ENCODE assay signal across 8 cellular contexts in genomic region chr16:154223-155030, GRCh38. TPM values are rescaled to one million over a fixed set of nuclear protein-coding genes. Genes with fewer than 3 reads are reported as not detected.
A peak's percentile ranks its signal among the peaks of the same experiment; 100 is the strongest.
DNase-seq lines count a peak whose midpoint lies in the region; ATAC-seq and TF ChIP-seq lines count a peak whose summit lies in the region.

No MANE protein-coding gene starts in this region.

- POLR2A ChIA-PET in activated CD8-positive, alpha-beta T cell treated with anti-CD3 and anti-CD28 coated beads, Interleukin-2, amount 10 ng/mL, durations not matched to agents 7 days and 5 days (lab: Charles Lee), result no interaction called here

- peak overlapping the region; percentile 53 for H3K4me3 ChIP-seq in cardiac muscle cell
- peak overlapping the region; percentile 55 for H3K4me3 ChIP-seq in rectal smooth muscle tissue (ENCODE audit: low read length)

- H3K27ac ChIP-seq in cardiac muscle cell, result no peak overlapping the region
- H3K27ac ChIP-seq in rectal smooth muscle tissue (ENCODE audit: low read depth, low read length), result no peak overlapping the region

- H3K27me3 Mint-ChIP-seq in activated T-cell treated with anti-CD3 and anti-CD28 coated beads, Interleukin-2, amount 50 U/mL, for 24 hours, result peaks cover 57% of the 10 kb centered on the region
- H3K27me3 Mint-ChIP-seq in activated CD8-positive, alpha-beta T cell treated with anti-CD3 and anti-CD28 coated beads, Interleukin-2, amount 10 ng/mL, durations not matched to agents 7 days and 5 days (ENCODE audit: low read depth), result peaks cover 34% of the 10 kb centered on the region

- no peaks in the 10 kb centered on the region for H3K9me3 ChIP-seq in cardiac muscle cell (ENCODE audit: low read depth)

- peaks cover 10% of the 10 kb centered on the region for H3K4me1 Mint-ChIP-seq in activated T-cell treated with anti-CD3 and anti-CD28 coated beads, Interleukin-2, amount 50 U/mL, for 24 hours (ENCODE audit: low read depth)
- peaks cover 9% of the 10 kb centered on the region for H3K4me1 Mint-ChIP-seq in activated CD8-positive, alpha-beta T cell treated with anti-CD3 and anti-CD28 coated beads, Interleukin-2, amount 10 ng/mL, durations not matched to agents 7 days and 5 days (ENCODE audit: low read depth)

- no peaks in the 10 kb centered on the region for H3K9me3 Mint-ChIP-seq in activated T-cell treated with anti-CD3 and anti-CD28 coated beads, Interleukin-2, amount 50 U/mL, for 24 hours
- no peaks in the 10 kb centered on the region for H3K9me3 Mint-ChIP-seq in activated CD8-positive, alpha-beta T cell treated with anti-CD3 and anti-CD28 coated beads, Interleukin-2, amount 10 ng/mL, durations not matched to agents 7 days and 5 days (ENCODE audit: insufficient read depth)

- H3K36me3 ChIP-seq in cardiac muscle cell (no peaks in the 10 kb centered on the region), rectal smooth muscle tissue (ENCODE audit: control insufficient read depth, insufficient read depth, low read length) (no peaks in the 10 kb centered on the region)

- peak; percentile 47 for ATAC-seq in activated CD8-positive, alpha-beta T cell treated with anti-CD3 and anti-CD28 coated beads, Interleukin-2, amount 10 ng/mL, durations not matched to agents 7 days and 5 days
- no peak for ATAC-seq in HG02798 (IDR thresholded peaks at IDR 0.05; ENCODE audit: poor library complexity, unreplicated experiment)

- peak overlapping the region; percentile 67 for H3K4me3 Mint-ChIP-seq in activated T-cell treated with anti-CD3 and anti-CD28 coated beads, Interleukin-2, amount 50 U/mL, for 24 hours
- peak overlapping the region; percentile 50 for H3K4me3 Mint-ChIP-seq in activated CD8-positive, alpha-beta T cell treated with anti-CD3 and anti-CD28 coated beads, Interleukin-2, amount 10 ng/mL, durations not matched to agents 7 days and 5 days

- H3K27ac Mint-ChIP-seq in activated T-cell treated with anti-CD3 and anti-CD28 coated beads, Interleukin-2, amount 50 U/mL, for 24 hours, result no peak overlapping the region
- no peak overlapping the region for H3K27ac Mint-ChIP-seq in activated CD8-positive, alpha-beta T cell treated with anti-CD3 and anti-CD28 coated beads, Interleukin-2, amount 10 ng/mL, durations not matched to agents 7 days and 5 days

- H3K4me1 ChIP-seq in cardiac muscle cell (ENCODE audit: low read depth) (peaks cover 7% of the 10 kb centered on the region), rectal smooth muscle tissue (ENCODE audit: control insufficient read depth, insufficient read depth, low read length) (peaks cover 5% of the 10 kb centered on the region)

- peaks cover 77% of the 10 kb centered on the region for H3K27me3 ChIP-seq in cardiac muscle cell
- peaks cover 9% of the 10 kb centered on the region for H3K27me3 ChIP-seq in rectal smooth muscle tissue (ENCODE audit: control insufficient read depth, insufficient read depth, low read length)

- CTCF ChIA-PET in activated CD8-positive, alpha-beta T cell treated with anti-CD3 and anti-CD28 coated beads, Interleukin-2, amount 10 ng/mL, durations not matched to agents 7 days and 5 days (lab: Charles Lee), result no interaction called here

- H3K9ac ChIP-seq in rectal smooth muscle tissue (ENCODE audit: low read length), result no peak overlapping the region

- TF ChIP-seq CTCF in cardiac muscle cell (IDR thresholded peaks at IDR 0.05; ENCODE audit: low read depth, low read length), result no peak

- DNase-seq in activated T-cell treated with anti-CD3 and anti-CD28 coated beads, Interleukin-2, amount 50 U/mL, for 24 hours, result peak; percentile 53
- DNase-seq in activated T-cell treated with anti-CD3 and anti-CD28 coated beads for 4 hours, result no peak
- DNase-seq in activated CD8-positive, alpha-beta T cell treated with anti-CD3 and anti-CD28 coated beads, Interleukin-2, amount 10 ng/mL, durations not matched to agents 7 days and 5 days, result no peak
- peak; percentile 35 to 68 for DNase-seq in cardiac muscle cell (ENCODE audit: low read depth in 1 of 2, low spot score in 1 of 2)
- DNase-seq in effector CD8-positive, alpha-beta T cell (lab: John Stamatoyannopoulos, UW), result no peak
- no peak for DNase-seq in NCI-H187 (lab: John Stamatoyannopoulos, UW)

- H3K36me3 Mint-ChIP-seq in activated T-cell treated with anti-CD3 and anti-CD28 coated beads, Interleukin-2, amount 50 U/mL, for 24 hours (ENCODE audit: low read depth), result no peaks in the 10 kb centered on the region
- H3K36me3 Mint-ChIP-seq in activated CD8-positive, alpha-beta T cell treated with anti-CD3 and anti-CD28 coated beads, Interleukin-2, amount 10 ng/mL, durations not matched to agents 7 days and 5 days (ENCODE audit: low read depth), result no peaks in the 10 kb centered on the region

RNA-seq across cellular contexts. Expression of gene HBZ, which starts 2.0 kb away (rescaled TPM):
- not detected for total RNA-seq in activated CD8-positive, alpha-beta T cell treated with anti-CD3 and anti-CD28 coated beads, Interleukin-2, amount 10 ng/mL, durations not matched to agents 7 days and 5 days
- not detected in 2 replicates for total RNA-seq in cardiac muscle cell
- polyA plus RNA-seq in cardiac muscle cell, result not detected in 2 replicates

RNA-seq across cellular contexts. Expression of gene HBM, which starts 11.4 kb away (rescaled TPM):
- total RNA-seq in activated CD8-positive, alpha-beta T cell treated with anti-CD3 and anti-CD28 coated beads, Interleukin-2, amount 10 ng/mL, durations not matched to agents 7 days and 5 days, result not detected
- total RNA-seq in cardiac muscle cell, result not detected in 2 replicates
- polyA plus RNA-seq in cardiac muscle cell, result not detected in 2 replicates

RNA-seq across cellular contexts. Expression of gene NPRL3, which starts 16.0 kb away (rescaled TPM):
- total RNA-seq in activated CD8-positive, alpha-beta T cell treated with anti-CD3 and anti-CD28 coated beads, Interleukin-2, amount 10 ng/mL, durations not matched to agents 7 days and 5 days, result 10 to 100 TPM; 30.8 to 36.8 TPM
- total RNA-seq in cardiac muscle cell, result 20.9 and 24.3 TPM in 2 replicates
- polyA plus RNA-seq in cardiac muscle cell, result 36.8 and 38.8 TPM in 2 replicates

RNA-seq across cellular contexts. Expression of gene HBA2, which starts 18.2 kb away (rescaled TPM):
- not detected for total RNA-seq in activated CD8-positive, alpha-beta T cell treated with anti-CD3 and anti-CD28 coated beads, Interleukin-2, amount 10 ng/mL, durations not matched to agents 7 days and 5 days
- 1.3 TPM in 1 of 2 replicates, not detected in the other for total RNA-seq in cardiac muscle cell
- polyA plus RNA-seq in cardiac muscle cell, result 0.52 TPM in 1 of 2 replicates, not detected in the other

RNA-seq across cellular contexts. Expression of gene HBA1, which starts 22.1 kb away (rescaled TPM):
- not detected for total RNA-seq in activated CD8-positive, alpha-beta T cell treated with anti-CD3 and anti-CD28 coated beads, Interleukin-2, amount 10 ng/mL, durations not matched to agents 7 days and 5 days
- total RNA-seq in cardiac muscle cell, result 0.42 TPM in 1 of 2 replicates, not detected in the other
- 1.8 TPM in 1 of 2 replicates, not detected in the other for polyA plus RNA-seq in cardiac muscle cell

Comparison
In these comparisons a context has a peak if more than half of its experiments do, and no peak if none do; other contexts are left out.
1. DNase-seq: peak in activated T-cell treated with anti-CD3 and anti-CD28 coated beads, Interleukin-2, amount 50 U/mL, for 24 hours (single experiment) and cardiac muscle cell (2 of 2); none in activated T-cell treated with anti-CD3 and anti-CD28 coated beads for 4 hours (single experiment), activated CD8-positive, alpha-beta T cell treated with anti-CD3 and anti-CD28 coated beads, Interleukin-2, amount 10 ng/mL, durations not matched to agents 7 days and 5 days (single experiment), effector CD8-positive, alpha-beta T cell (single experiment) and NCI-H187 (0 of 2).